In genomic region chr20:44020406-44021148, GRCh38 we compare ENCODE assay signal across 1 cellular context.
TF ChIP-seq lines count a peak whose summit lies in the region.

No MANE protein-coding gene starts in this region.

TF ChIP-seq in HCT116, 20 proteins besides CTCF, POLR2A, EP300 and RAD21 (continued from another document):
- no peak for TF ChIP-seq REST (IDR thresholded peaks at IDR 0.05; ENCODE audit: low read depth)
- no peak for TF ChIP-seq SP1 (IDR thresholded peaks at IDR 0.05; ENCODE audit: low read depth)
- TF ChIP-seq ZBTB33 (IDR thresholded peaks at IDR 0.05; ENCODE audit: extremely low read depth, insufficient replicate concordance, low read length): no peak
- no peak for TF ChIP-seq SIN3A (IDR thresholded peaks at IDR 0.05; ENCODE audit: low read depth)
- no peak for TF ChIP-seq EZH2phosphoT487 (IDR thresholded peaks at IDR 0.05; ENCODE audit: borderline replicate concordance)
- TF ChIP-seq CBX3 (IDR thresholded peaks at IDR 0.05; ENCODE audit: low read depth): no peak
- no peak for TF ChIP-seq MAX (IDR thresholded peaks at IDR 0.05)
- no peak for TF ChIP-seq CEBPB (IDR thresholded peaks at IDR 0.05; ENCODE audit: low read depth)
- no peak for TF ChIP-seq FOSL1 (IDR thresholded peaks at IDR 0.05; ENCODE audit: low read depth)
TF ChIP-seq in HCT116: peak in this region for 0.
